Comparison of ENCODE assay signal across 17 cellular contexts in the genomic region with DNA sequence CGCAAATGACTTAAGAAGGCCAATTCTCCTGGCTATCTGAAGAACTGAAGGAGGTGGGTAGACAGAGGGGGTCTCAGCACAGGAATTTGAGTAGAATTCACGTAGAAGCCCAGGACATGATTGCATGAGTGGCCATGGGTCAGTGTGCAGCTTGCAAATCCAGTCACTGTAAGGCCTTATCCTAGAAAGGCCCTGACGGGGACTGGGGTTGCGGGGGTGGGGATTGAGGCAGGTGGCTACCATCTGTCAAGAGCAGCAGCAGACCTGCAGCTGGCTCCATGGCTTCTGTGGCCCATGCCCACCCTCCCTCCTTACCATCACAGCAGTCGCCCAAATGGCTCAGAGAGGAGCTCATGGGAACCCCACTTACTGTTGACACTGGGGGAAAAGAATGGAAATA. TPM values are rescaled to one million over a fixed set of nuclear protein-coding genes. Genes with fewer than 3 reads are reported as not detected.
DNase-seq lines count a peak whose midpoint lies in the region; ATAC-seq, FAIRE-seq and TF ChIP-seq lines count a peak whose summit lies in the region.
"Had no signal": no experiment of that assay in that cellular context is flagged by ENCODE, and none has a peak within 500 bp of the region (broad histone marks: within the 10 kb centered on the region; RNA-seq: fewer than 3 reads in every experiment).

No MANE protein-coding gene starts in this region.

- peaks cover 57% of the 10 kb centered on the region for H3K4me1 Mint-ChIP-seq in activated naive CD8-positive, alpha-beta T cell treated with anti-CD3 and anti-CD28 coated beads for 36 hours
- H3K4me1 Mint-ChIP-seq in stimulated activated effector memory CD8-positive, alpha-beta T cell treated with anti-CD3 and anti-CD28 coated beads, Interleukin-12 subunit alpha, Interleukin-12 subunit beta, amount 100 ng/mL, for 72 hours: peaks cover 56% of the 10 kb centered on the region

- DNase-seq in NCI-H345 (lab: John Stamatoyannopoulos, UW): peak; percentile 19
- no peak for DNase-seq in NCI-H345 treated with DMSO at 0.1 percent for 48 hours (lab: John Stamatoyannopoulos, UW; ENCODE audit: unreplicated experiment)
- DNase-seq in NCI-H2171 (lab: John Stamatoyannopoulos, UW): peak; percentile 42
- no peak for DNase-seq in activated naive CD8-positive, alpha-beta T cell treated with anti-CD3 and anti-CD28 coated beads for 36 hours
- no peak for DNase-seq in stimulated activated effector memory CD8-positive, alpha-beta T cell treated with anti-CD3 and anti-CD28 coated beads, Interleukin-12 subunit alpha, Interleukin-12 subunit beta, amount 100 ng/mL, for 72 hours (ENCODE audit: low spot score in 2 of 2)
- DNase-seq in GOT3 (lab: John Stamatoyannopoulos, UW): no peak
- no peak for DNase-seq in HTR-8/SVneo (ENCODE audit: insufficient read length, low spot score)
- DNase-seq: endodermal cell, NCI-H2107, tibial artery had no signal

- H3K4me3 Mint-ChIP-seq in activated naive CD8-positive, alpha-beta T cell treated with anti-CD3 and anti-CD28 coated beads for 36 hours: no peak overlapping the region
- H3K4me3 Mint-ChIP-seq in stimulated activated effector memory CD8-positive, alpha-beta T cell treated with anti-CD3 and anti-CD28 coated beads, Interleukin-12 subunit alpha, Interleukin-12 subunit beta, amount 100 ng/mL, for 72 hours: peak overlapping the region; percentile 91
- H3K4me3 Mint-ChIP-seq: endodermal cell had no signal

- ATAC-seq in stimulated activated effector memory CD8-positive, alpha-beta T cell treated with anti-CD3 and anti-CD28 coated beads, Interleukin-12 subunit alpha, Interleukin-12 subunit beta, amount 100 ng/mL, for 72 hours: no peak
- ATAC-seq in SK-N-SH treated with all-trans-retinoic acid at 6 μM for 48 hours: no peak

- peak overlapping the region; percentile 67 for H3K27ac Mint-ChIP-seq in activated naive CD8-positive, alpha-beta T cell treated with anti-CD3 and anti-CD28 coated beads for 36 hours
- H3K27ac Mint-ChIP-seq in stimulated activated effector memory CD8-positive, alpha-beta T cell treated with anti-CD3 and anti-CD28 coated beads, Interleukin-12 subunit alpha, Interleukin-12 subunit beta, amount 100 ng/mL, for 72 hours: peak overlapping the region; percentile 90
- H3K27ac Mint-ChIP-seq: endodermal cell had no signal

- H3K36me3 Mint-ChIP-seq in activated naive CD8-positive, alpha-beta T cell treated with anti-CD3 and anti-CD28 coated beads for 36 hours: peaks cover 3% of the 10 kb centered on the region
- peaks cover 8% of the 10 kb centered on the region for H3K36me3 Mint-ChIP-seq in stimulated activated effector memory CD8-positive, alpha-beta T cell treated with anti-CD3 and anti-CD28 coated beads, Interleukin-12 subunit alpha, Interleukin-12 subunit beta, amount 100 ng/mL, for 72 hours

- peaks cover 4% of the 10 kb centered on the region for H3K9me3 Mint-ChIP-seq in activated naive CD8-positive, alpha-beta T cell treated with anti-CD3 and anti-CD28 coated beads for 36 hours
- H3K9me3 Mint-ChIP-seq in stimulated activated effector memory CD8-positive, alpha-beta T cell treated with anti-CD3 and anti-CD28 coated beads, Interleukin-12 subunit alpha, Interleukin-12 subunit beta, amount 100 ng/mL, for 72 hours: no peaks in the 10 kb centered on the region

- no peak for FAIRE-seq in HTR-8/SVneo (lab: Jason Lieb, UNC)
- FAIRE-seq: colon, G401.6, H1, small intestine had no signal

- peaks cover 4% of the 10 kb centered on the region for H3K27me3 Mint-ChIP-seq in activated naive CD8-positive, alpha-beta T cell treated with anti-CD3 and anti-CD28 coated beads for 36 hours

TF ChIP-seq in SK-N-SH treated with all-trans-retinoic acid at 6 μM for 48 hours, 23 proteins besides CTCF, POLR2A, EP300 and RAD21:
- TF ChIP-seq TOX (CRISPR knock-in tag; IDR thresholded peaks at IDR 0.05; ENCODE audit: borderline replicate concordance): no peak
- no peak for TF ChIP-seq ZC3H10 (CRISPR knock-in tag; IDR thresholded peaks at IDR 0.05)
- no peak for TF ChIP-seq SNAI2 (CRISPR knock-in tag; IDR thresholded peaks at IDR 0.05)
- no peak for TF ChIP-seq ZFP30 (CRISPR knock-in tag; IDR thresholded peaks at IDR 0.05)
- TF ChIP-seq, protein P1, sequence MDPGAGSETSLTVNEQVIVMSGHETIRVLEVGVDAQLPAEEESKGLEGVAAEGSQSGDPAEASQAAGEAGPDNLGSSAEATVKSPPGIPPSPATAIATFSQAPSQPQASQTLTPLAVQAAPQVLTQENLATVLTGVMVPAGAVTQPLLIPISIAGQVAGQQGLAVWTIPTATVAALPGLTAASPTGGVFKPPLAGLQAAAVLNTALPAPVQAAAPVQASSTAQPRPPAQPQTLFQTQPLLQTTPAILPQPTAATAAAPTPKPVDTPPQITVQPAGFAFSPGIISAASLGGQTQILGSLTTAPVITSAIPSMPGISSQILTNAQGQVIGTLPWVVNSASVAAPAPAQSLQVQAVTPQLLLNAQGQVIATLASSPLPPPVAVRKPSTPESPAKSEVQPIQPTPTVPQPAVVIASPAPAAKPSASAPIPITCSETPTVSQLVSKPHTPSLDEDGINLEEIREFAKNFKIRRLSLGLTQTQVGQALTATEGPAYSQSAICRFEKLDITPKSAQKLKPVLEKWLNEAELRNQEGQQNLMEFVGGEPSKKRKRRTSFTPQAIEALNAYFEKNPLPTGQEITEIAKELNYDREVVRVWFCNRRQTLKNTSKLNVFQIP (CRISPR knock-in tag; IDR thresholded peaks at IDR 0.05; ENCODE audit: borderline replicate concordance, low read depth): no peak
- TF ChIP-seq, protein P2, sequence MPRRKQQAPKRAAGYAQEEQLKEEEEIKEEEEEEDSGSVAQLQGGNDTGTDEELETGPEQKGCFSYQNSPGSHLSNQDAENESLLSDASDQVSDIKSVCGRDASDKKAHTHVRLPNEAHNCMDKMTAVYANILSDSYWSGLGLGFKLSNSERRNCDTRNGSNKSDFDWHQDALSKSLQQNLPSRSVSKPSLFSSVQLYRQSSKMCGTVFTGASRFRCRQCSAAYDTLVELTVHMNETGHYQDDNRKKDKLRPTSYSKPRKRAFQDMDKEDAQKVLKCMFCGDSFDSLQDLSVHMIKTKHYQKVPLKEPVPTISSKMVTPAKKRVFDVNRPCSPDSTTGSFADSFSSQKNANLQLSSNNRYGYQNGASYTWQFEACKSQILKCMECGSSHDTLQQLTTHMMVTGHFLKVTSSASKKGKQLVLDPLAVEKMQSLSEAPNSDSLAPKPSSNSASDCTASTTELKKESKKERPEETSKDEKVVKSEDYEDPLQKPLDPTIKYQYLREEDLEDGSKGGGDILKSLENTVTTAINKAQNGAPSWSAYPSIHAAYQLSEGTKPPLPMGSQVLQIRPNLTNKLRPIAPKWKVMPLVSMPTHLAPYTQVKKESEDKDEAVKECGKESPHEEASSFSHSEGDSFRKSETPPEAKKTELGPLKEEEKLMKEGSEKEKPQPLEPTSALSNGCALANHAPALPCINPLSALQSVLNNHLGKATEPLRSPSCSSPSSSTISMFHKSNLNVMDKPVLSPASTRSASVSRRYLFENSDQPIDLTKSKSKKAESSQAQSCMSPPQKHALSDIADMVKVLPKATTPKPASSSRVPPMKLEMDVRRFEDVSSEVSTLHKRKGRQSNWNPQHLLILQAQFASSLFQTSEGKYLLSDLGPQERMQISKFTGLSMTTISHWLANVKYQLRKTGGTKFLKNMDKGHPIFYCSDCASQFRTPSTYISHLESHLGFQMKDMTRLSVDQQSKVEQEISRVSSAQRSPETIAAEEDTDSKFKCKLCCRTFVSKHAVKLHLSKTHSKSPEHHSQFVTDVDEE (CRISPR knock-in tag; IDR thresholded peaks at IDR 0.05): no peak
- no peak for TF ChIP-seq TCF4 (CRISPR knock-in tag; IDR thresholded peaks at IDR 0.05; ENCODE audit: borderline replicate concordance)
- TF ChIP-seq ISL1 (CRISPR knock-in tag; IDR thresholded peaks at IDR 0.05): no peak
- no peak for TF ChIP-seq OSR1 (CRISPR knock-in tag; IDR thresholded peaks at IDR 0.05)
- TF ChIP-seq ZNF8 (CRISPR knock-in tag; IDR thresholded peaks at IDR 0.05): no peak
- TF ChIP-seq ESRRG (CRISPR knock-in tag; IDR thresholded peaks at IDR 0.05): no peak
- no peak for TF ChIP-seq ZFP3 (CRISPR knock-in tag; IDR thresholded peaks at IDR 0.05)
- no peak for TF ChIP-seq PPARA (CRISPR knock-in tag; IDR thresholded peaks at IDR 0.05; ENCODE audit: borderline replicate concordance)
- no peak for TF ChIP-seq RARB (CRISPR knock-in tag; IDR thresholded peaks at IDR 0.05)
- TF ChIP-seq, protein P3, sequence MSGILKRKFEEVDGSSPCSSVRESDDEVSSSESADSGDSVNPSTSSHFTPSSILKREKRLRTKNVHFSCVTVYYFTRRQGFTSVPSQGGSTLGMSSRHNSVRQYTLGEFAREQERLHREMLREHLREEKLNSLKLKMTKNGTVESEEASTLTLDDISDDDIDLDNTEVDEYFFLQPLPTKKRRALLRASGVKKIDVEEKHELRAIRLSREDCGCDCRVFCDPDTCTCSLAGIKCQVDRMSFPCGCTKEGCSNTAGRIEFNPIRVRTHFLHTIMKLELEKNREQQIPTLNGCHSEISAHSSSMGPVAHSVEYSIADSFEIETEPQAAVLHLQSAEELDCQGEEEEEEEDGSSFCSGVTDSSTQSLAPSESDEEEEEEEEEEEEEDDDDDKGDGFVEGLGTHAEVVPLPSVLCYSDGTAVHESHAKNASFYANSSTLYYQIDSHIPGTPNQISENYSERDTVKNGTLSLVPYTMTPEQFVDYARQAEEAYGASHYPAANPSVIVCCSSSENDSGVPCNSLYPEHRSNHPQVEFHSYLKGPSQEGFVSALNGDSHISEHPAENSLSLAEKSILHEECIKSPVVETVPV (CRISPR knock-in tag; IDR thresholded peaks at IDR 0.05): no peak
- TF ChIP-seq CSDC2 (CRISPR knock-in tag; IDR thresholded peaks at IDR 0.05): no peak
TF ChIP-seq in SK-N-SH treated with all-trans-retinoic acid at 6 μM for 48 hours: peak in this region for 0.

RNA-seq across cellular contexts. Expression of a gene that starts 34.6 kb away (rescaled TPM):
- total RNA-seq in activated naive CD8-positive, alpha-beta T cell treated with anti-CD3 and anti-CD28 coated beads for 36 hours: 1 to 10 TPM; 1.1 to 1.4 TPM
- total RNA-seq: A172, endodermal cell, H1, lung microvascular endothelial cell had no signal

Comparison
In these comparisons a context has a peak if more than half of its experiments do, and no peak if none do; other contexts are left out.
1. DNase-seq: peak in NCI-H345 (single experiment) and NCI-H2171 (single experiment); none in NCI-H345 treated with DMSO at 0.1 percent for 48 hours (single experiment), activated naive CD8-positive, alpha-beta T cell treated with anti-CD3 and anti-CD28 coated beads for 36 hours (single experiment), stimulated activated effector memory CD8-positive, alpha-beta T cell treated with anti-CD3 and anti-CD28 coated beads, Interleukin-12 subunit alpha, Interleukin-12 subunit beta, amount 100 ng/mL, for 72 hours (0 of 2), GOT3 (single experiment) and HTR-8/SVneo (single experiment).